Comparison of ENCODE assay signal across 11 cellular contexts in genomic region chr3:188309437-188310269, GRCh38.
DNase-seq lines count a peak whose midpoint lies in the region; ATAC-seq and TF ChIP-seq lines count a peak whose summit lies in the region.
"Had no signal": no experiment of that assay in that cellular context is flagged by ENCODE, and none has a peak within 500 bp of the region (broad histone marks: within the 10 kb centered on the region; RNA-seq: fewer than 3 reads in every experiment).

No MANE protein-coding gene starts in this region.

- TF ChIP-seq CTCF in psoas muscle (IDR thresholded peaks at IDR 0.05) (no peak), foreskin fibroblast (IDR thresholded peaks at IDR 0.05; ENCODE audit: low read depth, low read length) (no peak)

- peak overlapping the region; percentile 8 to 81 (median 26) for H3K27ac Mint-ChIP-seq in naive B cell

- peaks cover 0 to 5% of the 10 kb centered on the region in 2 donors for H3K36me3 Mint-ChIP-seq in naive B cell

- WGBS in psoas muscle, 3 donors = 88 to 89% (median 89%) methylated on average over 6 of the region's 6 CpGs

- no peaks in the 10 kb centered on the region for H3K27me3 Mint-ChIP-seq in naive B cell

- no peaks in the 10 kb centered on the region for H3K4me1 ChIP-seq in psoas muscle
- H3K4me1 ChIP-seq: SJSA1 had no signal

- H3K27me3 ChIP-seq in psoas muscle (ENCODE audit: insufficient read depth in 3 of 3, low read length in 2 of 3) = no peaks in the 10 kb centered on the region
- H3K27me3 ChIP-seq: cardiac muscle cell, SJSA1 had no signal

- H3K4me1 Mint-ChIP-seq in naive B cell = peaks cover 25 to 34% (median 32%) of the 10 kb centered on the region in 3 donors

- H3K36me3 ChIP-seq in psoas muscle (ENCODE audit: insufficient read depth in 1 of 2, low read depth in 1 of 2) = no peaks in the 10 kb centered on the region
- H3K36me3 ChIP-seq: cardiac muscle cell had no signal

- no peak overlapping the region for H3K27ac ChIP-seq in psoas muscle
- H3K27ac ChIP-seq: A549, cardiac muscle cell, SJSA1 had no signal

- H3K9me3 Mint-ChIP-seq in naive B cell = no peaks in the 10 kb centered on the region

- DNase-seq in SIG-M5 treated with dmso at 0.1 percent for 504 hours (lab: John Stamatoyannopoulos, UW; ENCODE audit: unreplicated experiment) = peak; percentile 24
- no peak for DNase-seq in SIG-M5 (lab: John Stamatoyannopoulos, UW)
- no peak for DNase-seq in naive B cell
- no peak for DNase-seq in SK-N-DZ (ENCODE audit: low spot score)
- DNase-seq in psoas muscle = no peak
- no peak for DNase-seq in foreskin fibroblast

- ATAC-seq in GM21717 (IDR thresholded peaks at IDR 0.05; ENCODE audit: unreplicated experiment) (peak; percentile 98), HG03558 (IDR thresholded peaks at IDR 0.05; ENCODE audit: extremely low read depth, unreplicated experiment) (peak; percentile 96), naive B cell (ENCODE audit: low read depth in 2 of 2) (peak; percentile 62 to 68), psoas muscle (no peak)
- ATAC-seq: A549 had no signal

- H3K9me3 ChIP-seq in psoas muscle = no peaks in the 10 kb centered on the region
- H3K9me3 ChIP-seq: A549, SJSA1 had no signal

- H3K4me3 Mint-ChIP-seq in naive B cell = peak overlapping the region in 7 of 8 donors; percentile 14 to 86 (median 43)

- intact Hi-C loops in psoas muscle (cut with DNase I) = no loop called here

- H3K4me3 ChIP-seq in psoas muscle (no peak overlapping the region), foreskin fibroblast (ENCODE audit: low read depth in 1 of 2, low read length in 2 of 2) (no peak overlapping the region)
- H3K4me3 ChIP-seq: A549, cardiac muscle cell, SJSA1 had no signal

Comparison
In these comparisons a context has a peak if more than half of its experiments do, and no peak if none do; other contexts are left out.
1. ATAC-seq: peak in GM21717 (single experiment), HG03558 (single experiment) and naive B cell (2 of 2); none in psoas muscle (0 of 4).